8 cellular contexts compared by ENCODE assay signal in the genomic region with DNA sequence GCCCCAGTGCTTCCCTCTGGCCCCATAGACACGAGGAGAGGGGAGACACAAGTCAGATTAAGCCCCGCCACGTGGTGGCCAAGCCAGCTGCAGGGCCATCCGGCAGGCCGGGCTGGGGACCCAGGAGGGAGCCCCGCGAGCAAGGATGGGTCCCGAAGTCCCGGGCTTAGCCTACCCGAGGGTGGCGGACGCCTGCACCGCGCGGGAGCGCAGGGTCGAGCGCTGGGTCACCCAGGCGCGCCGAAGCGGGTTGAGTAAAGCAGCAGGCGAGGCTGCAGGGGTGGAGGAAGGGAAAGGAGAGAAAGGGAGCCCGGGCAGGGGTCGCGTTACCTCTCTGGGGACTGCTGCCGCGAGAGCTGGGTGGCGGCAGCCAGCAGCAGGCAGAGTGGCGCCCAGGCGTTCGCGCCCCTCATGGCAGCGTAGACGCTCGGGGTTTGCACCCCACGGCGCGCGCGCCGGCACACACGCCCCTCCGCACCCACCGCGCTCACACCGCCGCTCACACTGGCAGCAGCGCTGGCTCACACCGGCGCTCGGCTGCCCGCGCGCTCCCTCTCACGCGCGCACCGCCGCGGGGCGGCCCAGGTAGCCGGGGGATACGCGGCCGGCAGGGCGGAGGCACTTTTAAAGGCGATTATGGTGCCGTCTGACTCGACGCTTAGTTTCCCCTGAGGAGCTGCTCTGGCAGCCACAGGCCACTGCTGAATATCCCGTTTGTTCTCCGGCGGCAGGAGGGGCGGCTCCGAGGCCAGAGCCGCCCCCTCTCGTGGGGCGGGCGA. TPM values are rescaled to one million over a fixed set of nuclear protein-coding genes. Genes with fewer than 3 reads are reported as not detected.
DNase-seq lines count a peak whose midpoint lies in the region; ATAC-seq lines count a peak whose summit lies in the region.

A gene with protein sequence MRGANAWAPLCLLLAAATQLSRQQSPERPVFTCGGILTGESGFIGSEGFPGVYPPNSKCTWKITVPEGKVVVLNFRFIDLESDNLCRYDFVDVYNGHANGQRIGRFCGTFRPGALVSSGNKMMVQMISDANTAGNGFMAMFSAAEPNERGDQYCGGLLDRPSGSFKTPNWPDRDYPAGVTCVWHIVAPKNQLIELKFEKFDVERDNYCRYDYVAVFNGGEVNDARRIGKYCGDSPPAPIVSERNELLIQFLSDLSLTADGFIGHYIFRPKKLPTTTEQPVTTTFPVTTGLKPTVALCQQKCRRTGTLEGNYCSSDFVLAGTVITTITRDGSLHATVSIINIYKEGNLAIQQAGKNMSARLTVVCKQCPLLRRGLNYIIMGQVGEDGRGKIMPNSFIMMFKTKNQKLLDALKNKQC (minus strand): TSS at position 600 of the 779 bp plus-strand sequence. CDS start 187 bp downstream, at position 413.

- peak within 1 kb of the TSS; percentile 66 for H3K4me3 ChIP-seq in HUES48 (ENCODE audit: low read depth, low read length)
- peak within 1 kb of the TSS; percentile 34 for H3K4me3 ChIP-seq in endocrine pancreas (ENCODE audit: control insufficient read depth, insufficient read depth, low read length)
- H3K4me3 ChIP-seq in thymus (ENCODE audit: low read length) = peak within 1 kb of the TSS; percentile 49

- H3K27me3 ChIP-seq in HUES48 (ENCODE audit: control insufficient read depth, insufficient read depth, low read length) = peaks cover 17% of the 10 kb centered on the region
- no peaks in the 10 kb centered on the region for H3K27me3 ChIP-seq in endocrine pancreas (ENCODE audit: control insufficient read depth, insufficient read depth, low read length)
- peaks cover 46% of the 10 kb centered on the region for H3K27me3 ChIP-seq in thymus (ENCODE audit: control insufficient read depth, insufficient read depth)

- peaks cover 2% of the 10 kb centered on the region for H3K4me1 Mint-ChIP-seq in T-helper 17 cell

- no peaks in the 10 kb centered on the region for H3K9me3 ChIP-seq in HUES48 (ENCODE audit: control insufficient read depth, insufficient read depth, low read length)
- H3K9me3 ChIP-seq in T-helper 17 cell (ENCODE audit: control insufficient read depth, low read length, poor library complexity, severe bottlenecking) = no peaks in the 10 kb centered on the region
- H3K9me3 ChIP-seq in endocrine pancreas (ENCODE audit: control insufficient read depth, low read length) = no peaks in the 10 kb centered on the region
- H3K9me3 ChIP-seq in thymus (ENCODE audit: control insufficient read depth) = no peaks in the 10 kb centered on the region

- no peaks in the 10 kb centered on the region for H3K36me3 Mint-ChIP-seq in T-helper 17 cell (ENCODE audit: low read depth)

- H3K27ac Mint-ChIP-seq in T-helper 17 cell = no peak within 1 kb of the TSS

- H3K27me3 Mint-ChIP-seq in T-helper 17 cell = peaks cover 80% of the 10 kb centered on the region

- peak within 1 kb of the TSS; percentile 72 for H3K9ac ChIP-seq in HUES48 (ENCODE audit: low read depth, low read length)
- H3K9ac ChIP-seq in endocrine pancreas (ENCODE audit: control insufficient read depth, insufficient read depth, low read length) = no peak within 1 kb of the TSS

- ATAC-seq in T-helper 17 cell (peak; percentile 57), GM21528 (IDR thresholded peaks at IDR 0.05; ENCODE audit: low FRiP score, unreplicated experiment) (no peak)

- under 1% methylated on average over 80 of the region's 80 CpGs for WGBS in thymus

- H3K36me3 ChIP-seq in HUES48 (ENCODE audit: control insufficient read depth, insufficient read depth, low read length) = no peaks in the 10 kb centered on the region
- H3K36me3 ChIP-seq in endocrine pancreas (ENCODE audit: control insufficient read depth, insufficient read depth, low read length) = no peaks in the 10 kb centered on the region
- no peaks in the 10 kb centered on the region for H3K36me3 ChIP-seq in thymus (ENCODE audit: control insufficient read depth, insufficient read depth)

- H3K4me3 Mint-ChIP-seq in T-helper 17 cell = peak within 1 kb of the TSS; percentile 84

- peaks cover 9% of the 10 kb centered on the region; the same call in 1 of the 2 replicates for H3K4me1 ChIP-seq in HUES48 (ENCODE audit: control insufficient read depth, insufficient read depth, low read length)
- H3K4me1 ChIP-seq in endocrine pancreas (ENCODE audit: control insufficient read depth, insufficient read depth, low read length) = peaks cover 4% of the 10 kb centered on the region
- peaks cover 8% of the 10 kb centered on the region for H3K4me1 ChIP-seq in thymus (ENCODE audit: control insufficient read depth, insufficient read depth, low read length)

- H3K27ac ChIP-seq in HUES48 (ENCODE audit: low read depth, low read length) (peak within 1 kb of the TSS; percentile 41), thymus (ENCODE audit: low read depth) (no peak within 1 kb of the TSS)

- DNase-seq in GM03348 (ENCODE audit: low spot score) = peak; percentile 65
- DNase-seq in T-helper 17 cell = no peak
- DNase-seq in mesenteric fat pad (ENCODE audit: low spot score) = no peak
- DNase-seq in occipital lobe (lab: John Stamatoyannopoulos, UW) = no peak

RNA-seq across cellular contexts. Expression of the gene that starts here (rescaled TPM):
- total RNA-seq in T-helper 17 cell = not detected
- total RNA-seq in mesenteric fat pad = 255 TPM
- 4.7 TPM for polyA plus RNA-seq in thymus
- total RNA-seq in occipital lobe = 4.5 TPM

Comparison
In these comparisons a context has a peak if more than half of its experiments do, and no peak if none do; other contexts are left out.
1. RNA of the gene that starts here (total RNA-seq): 255 TPM in mesenteric fat pad (single experiment); 4.5 TPM in occipital lobe (single experiment) and not detected in T-helper 17 cell; every median in the first group is over 10 times any median in the second.
2. Peak in ATAC-seq in T-helper 17 cell; RNA of the gene not detected or under 1 TPM.
3. Peak in every context shown above with its lines, with median percentiles within 50 percentile points of each other: H3K4me3 ChIP-seq.